In the genomic region with DNA sequence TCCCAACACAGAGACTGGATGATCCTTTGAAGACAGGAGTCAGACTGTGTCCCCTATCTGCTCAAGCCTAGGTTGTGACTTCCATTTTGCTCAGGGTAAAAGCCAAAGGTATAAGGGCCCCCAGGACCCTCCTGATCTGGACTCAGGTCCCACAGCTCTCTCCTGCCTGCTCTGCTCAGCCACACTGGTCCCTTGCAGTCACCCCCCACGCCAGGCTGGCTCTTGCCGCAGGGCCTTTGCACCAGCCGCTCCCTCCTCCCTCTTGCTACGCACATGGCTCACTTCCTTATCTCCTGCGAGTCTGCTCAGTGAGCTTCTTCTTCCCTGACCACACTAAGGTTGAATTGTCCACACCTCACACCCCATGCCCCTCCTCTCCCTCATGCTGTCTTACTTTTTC, we compare ENCODE assay signal across 33 cellular contexts. TPM values are rescaled to one million over a fixed set of nuclear protein-coding genes. Genes with fewer than 3 reads are reported as not detected.
"Had no signal": no experiment of that assay in that cellular context is flagged by ENCODE, and none has a peak within 500 bp of the region (broad histone marks: within the 10 kb centered on the region; RNA-seq: fewer than 3 reads in every experiment).

No MANE protein-coding gene starts in this region.

- H3K4me1 Mint-ChIP-seq: activated B cell treated with CpG ODN at 0.5 μM for 24 hours; activated naive CD8-positive, alpha-beta T cell treated with anti-CD3 and anti-CD28 coated beads for 36 hours; stimulated activated effector memory CD8-positive, alpha-beta T cell treated with anti-CD3 and anti-CD28 coated beads, Interleukin-12 subunit alpha, Interleukin-12 subunit beta, amount 100 ng/mL, for 72 hours had no signal

- H3K27me3 ChIP-seq: adrenal gland, body of pancreas, right lobe of liver, upper lobe of left lung had no signal

- H3K9me3 Mint-ChIP-seq: activated B cell treated with CpG ODN at 0.5 μM for 24 hours; activated naive CD4-positive, alpha-beta T cell treated with anti-CD3 and anti-CD28 coated beads for 36 hours; activated naive CD8-positive, alpha-beta T cell treated with anti-CD3 and anti-CD28 coated beads for 36 hours; activated T-helper 1 cell treated with anti-CD3 and anti-CD28 coated beads, Interleukin-12 subunit alpha, Interleukin-12 subunit beta, Interleukin-2, Interleukin-4 antibody, amounts not matched to agents 30 ng/mL and 10 ng/mL and 1 ng/mL, durations not matched to agents 14 hours and 24 hours and 36 hours; naive thymus-derived CD8-positive, alpha-beta T cell; stimulated activated effector memory CD8-positive, alpha-beta T cell treated with anti-CD3 and anti-CD28 coated beads, Interleukin-12 subunit alpha, Interleukin-12 subunit beta, amount 100 ng/mL, for 72 hours; stimulated activated naive CD8-positive, alpha-beta T cell treated with anti-CD3 and anti-CD28 coated beads, Interleukin-15, Interleukin-2, amounts not matched to agents 100 ng/mL and 50 ng/mL, for 24 hours; T-helper 2 cell treated with Interferon-gamma antibody and Interleukin-4, amounts not matched to agents 5 μg/mL and 100 μg/mL, for 36 hours had no signal

- H3K36me3 ChIP-seq: adrenal gland, esophagus muscularis mucosa, heart left ventricle, lower lobe of right lung, right lobe of liver, thoracic aorta, upper lobe of left lung had no signal

- ATAC-seq: body of pancreas; foreskin keratinocyte; heart left ventricle; left lobe of liver; lower lobe of right lung; naive thymus-derived CD8-positive, alpha-beta T cell; right lobe of liver; stimulated activated effector memory CD8-positive, alpha-beta T cell treated with anti-CD3 and anti-CD28 coated beads, Interleukin-12 subunit alpha, Interleukin-12 subunit beta, amount 100 ng/mL, for 72 hours had no signal

- H3K4me3 ChIP-seq: adrenal gland, body of pancreas, esophagus muscularis mucosa, heart left ventricle, lower lobe of right lung, right lobe of liver, thoracic aorta, upper lobe of left lung had no signal

- DNase-seq: activated B cell treated with CpG ODN at 0.5 μM for 24 hours; activated CD4-positive, alpha-beta T cell treated with anti-CD3 and anti-CD28 coated beads for 4 hours; activated CD4-positive, alpha-beta T cell treated with anti-CD3 and anti-CD28 coated beads, Interleukin-2, amount 50 U/mL, for 4 hours; activated effector memory CD4-positive, alpha-beta T cell treated with anti-CD3 and anti-CD28 coated beads, Interleukin-2, amount 50 U/mL, for 16 hours; activated naive CD4-positive, alpha-beta T cell treated with anti-CD3 and anti-CD28 coated beads for 36 hours; activated naive CD8-positive, alpha-beta T cell treated with anti-CD3 and anti-CD28 coated beads for 36 hours; aorta; cerebellar nuclear complex; cortex of kidney; foreskin keratinocyte; heart left ventricle; kidney glomerular epithelial cell; lower lobe of right lung; mesenchymal stem cell; naive thymus-derived CD8-positive, alpha-beta T cell; small intestine; stimulated activated CD4-positive, alpha-beta T cell treated with anti-CD3 and anti-CD28 coated beads, Interleukin-4, amount 100 ng/mL, for 24 hours; T-helper 1 cell had no signal

- H3K4me3 Mint-ChIP-seq: activated B cell treated with CpG ODN at 0.5 μM for 24 hours; activated naive CD4-positive, alpha-beta T cell treated with anti-CD3 and anti-CD28 coated beads for 36 hours; activated naive CD8-positive, alpha-beta T cell treated with anti-CD3 and anti-CD28 coated beads for 36 hours; activated T-helper 1 cell treated with anti-CD3 and anti-CD28 coated beads, Interleukin-12 subunit alpha, Interleukin-12 subunit beta, Interleukin-2, Interleukin-4 antibody, amounts not matched to agents 30 ng/mL and 10 ng/mL and 1 ng/mL, durations not matched to agents 14 hours and 24 hours and 36 hours; naive thymus-derived CD8-positive, alpha-beta T cell; stimulated activated effector memory CD8-positive, alpha-beta T cell treated with anti-CD3 and anti-CD28 coated beads, Interleukin-12 subunit alpha, Interleukin-12 subunit beta, amount 100 ng/mL, for 72 hours; stimulated activated naive CD8-positive, alpha-beta T cell treated with anti-CD3 and anti-CD28 coated beads, Interleukin-15, Interleukin-2, amounts not matched to agents 100 ng/mL and 50 ng/mL, for 24 hours; T-helper 2 cell treated with Interferon-gamma antibody and Interleukin-4, amounts not matched to agents 5 μg/mL and 100 μg/mL, for 36 hours had no signal

- H3K9me3 ChIP-seq: adrenal gland, body of pancreas, esophagus muscularis mucosa, heart left ventricle, lower lobe of right lung, right lobe of liver, thoracic aorta, upper lobe of left lung had no signal

- H3K36me3 Mint-ChIP-seq: activated naive CD8-positive, alpha-beta T cell treated with anti-CD3 and anti-CD28 coated beads for 36 hours; naive thymus-derived CD8-positive, alpha-beta T cell had no signal

- H3K27ac Mint-ChIP-seq: activated B cell treated with CpG ODN at 0.5 μM for 24 hours; activated naive CD4-positive, alpha-beta T cell treated with anti-CD3 and anti-CD28 coated beads for 36 hours; activated naive CD8-positive, alpha-beta T cell treated with anti-CD3 and anti-CD28 coated beads for 36 hours; activated T-helper 1 cell treated with anti-CD3 and anti-CD28 coated beads, Interleukin-12 subunit alpha, Interleukin-12 subunit beta, Interleukin-2, Interleukin-4 antibody, amounts not matched to agents 30 ng/mL and 10 ng/mL and 1 ng/mL, durations not matched to agents 14 hours and 24 hours and 36 hours; stimulated activated effector memory CD8-positive, alpha-beta T cell treated with anti-CD3 and anti-CD28 coated beads, Interleukin-12 subunit alpha, Interleukin-12 subunit beta, amount 100 ng/mL, for 72 hours; stimulated activated naive CD8-positive, alpha-beta T cell treated with anti-CD3 and anti-CD28 coated beads, Interleukin-15, Interleukin-2, amounts not matched to agents 100 ng/mL and 50 ng/mL, for 24 hours; T-helper 2 cell treated with Interferon-gamma antibody and Interleukin-4, amounts not matched to agents 5 μg/mL and 100 μg/mL, for 36 hours had no signal

- H3K4me1 ChIP-seq: foreskin keratinocyte, right lobe of liver, upper lobe of left lung had no signal

- H3K27ac ChIP-seq: adrenal gland, body of pancreas, esophagus muscularis mucosa, foreskin keratinocyte, heart left ventricle, lower lobe of right lung, right lobe of liver, thoracic aorta, upper lobe of left lung had no signal

RNA-seq across cellular contexts. Expression of gene CACNG2, which starts 28.4 kb away (rescaled TPM):
- total RNA-seq: activated B cell treated with CpG ODN at 0.5 μM for 24 hours; activated naive CD4-positive, alpha-beta T cell treated with anti-CD3 and anti-CD28 coated beads for 36 hours; activated naive CD8-positive, alpha-beta T cell treated with anti-CD3 and anti-CD28 coated beads for 36 hours; activated T-helper 1 cell treated with anti-CD3 and anti-CD28 coated beads, Interleukin-12 subunit alpha, Interleukin-12 subunit beta, Interleukin-2, Interleukin-4 antibody, amounts not matched to agents 30 ng/mL and 10 ng/mL and 1 ng/mL, durations not matched to agents 14 hours and 24 hours and 36 hours; aorta; body of pancreas; esophagus muscularis mucosa; foreskin keratinocyte; heart left ventricle; left lobe of liver; lower lobe of right lung; naive thymus-derived CD8-positive, alpha-beta T cell; osteoblast; progenitor cell of endocrine pancreas; renal cortical epithelial cell; right lobe of liver; subcutaneous adipose tissue; thoracic aorta; upper lobe of left lung had no signal
